In genomic region chr5:742276-742675, GRCh38 we compare ENCODE assay signal across 7 cellular contexts. TPM values are rescaled to one million over a fixed set of nuclear protein-coding genes. Genes with fewer than 3 reads are reported as not detected.
"Had no signal": no experiment of that assay in that cellular context is flagged by ENCODE, and none has a peak within 500 bp of the region (broad histone marks: within the 10 kb centered on the region; RNA-seq: fewer than 3 reads in every experiment).

No MANE protein-coding gene starts in this region.

RNA-seq across cellular contexts. Expression of gene ZDHHC11B, which starts 42.3 kb away (rescaled TPM):
- total RNA-seq: dermis microvascular lymphatic vessel endothelial cell, endothelial cell of umbilical vein, epithelial cell of proximal tubule, fibroblast of villous mesenchyme, foreskin keratinocyte, glomerular endothelial cell had no signal
- polyA plus RNA-seq: endothelial cell of umbilical vein, fibroblast of lung, foreskin keratinocyte had no signal
